ENCODE assay signal across 8 cellular contexts in genomic region chr1:228139406-228139930, GRCh38.
DNase-seq lines count a peak whose midpoint lies in the region; ATAC-seq and TF ChIP-seq lines count a peak whose summit lies in the region.

No MANE protein-coding gene starts in this region.

- ATAC-seq in SK-N-SH treated with all-trans-retinoic acid at 6 μM for 48 hours: peak; percentile 0

- TF ChIP-seq CTCF in GM12865 (IDR thresholded peaks at IDR 0.05; ENCODE audit: insufficient read depth, low read depth, low read length, missing control alignments) (no peak), fibroblast of mammary gland (conservative IDR thresholded peaks at IDR 0.05; ENCODE audit: control insufficient read depth, insufficient read depth, low read depth, low read length) (no peak), retinal pigment epithelial cell (conservative IDR thresholded peaks at IDR 0.05; ENCODE audit: low read depth, low read length) (no peak)

- H3K4me3 ChIP-seq in GM12865 (ENCODE audit: low read depth, low read length): peak overlapping the region; percentile 92
- H3K4me3 ChIP-seq in fibroblast of mammary gland (ENCODE audit: control insufficient read depth, low read depth, low read length): peak overlapping the region; percentile 89
- peak overlapping the region; percentile 66 for H3K4me3 ChIP-seq in retinal pigment epithelial cell (ENCODE audit: low read length)

- DNase-seq in GM12865 (ENCODE audit: low read depth) (no peak), fibroblast of mammary gland (ENCODE audit: low read depth) (no peak), retinal pigment epithelial cell (ENCODE audit: low read depth) (no peak), RKO (ENCODE audit: low spot score) (no peak), SKM-1 (lab: John Stamatoyannopoulos, UW; ENCODE audit: unreplicated experiment) (no peak), cerebellar cortex (ENCODE audit: low spot score) (no peak)
- no peak for DNase-seq in central memory CD4-positive, alpha-beta T cell

TF ChIP-seq in SK-N-SH treated with all-trans-retinoic acid at 6 μM for 48 hours, 23 proteins besides CTCF, POLR2A, EP300 and RAD21:
- no peak for TF ChIP-seq CREB5 (CRISPR knock-in tag; IDR thresholded peaks at IDR 0.05; ENCODE audit: low read depth)
- no peak for TF ChIP-seq TSHZ2 (CRISPR knock-in tag; IDR thresholded peaks at IDR 0.05)
- TF ChIP-seq BACH2 (CRISPR knock-in tag; IDR thresholded peaks at IDR 0.05; ENCODE audit: borderline replicate concordance): no peak
- no peak for TF ChIP-seq SNAI2 (CRISPR knock-in tag; IDR thresholded peaks at IDR 0.05)
- TF ChIP-seq PPARA (CRISPR knock-in tag; IDR thresholded peaks at IDR 0.05; ENCODE audit: borderline replicate concordance): no peak
- TF ChIP-seq ARNTL (CRISPR knock-in tag; IDR thresholded peaks at IDR 0.05; ENCODE audit: borderline replicate concordance, low read depth): no peak
- no peak for TF ChIP-seq PATZ1 (CRISPR knock-in tag; IDR thresholded peaks at IDR 0.05; ENCODE audit: borderline replicate concordance)
- TF ChIP-seq CSDC2 (CRISPR knock-in tag; IDR thresholded peaks at IDR 0.05): 0 out of 2 replicates have a peak, but pooled peaks have one; percentile 22
- no peak for TF ChIP-seq RARB (CRISPR knock-in tag; IDR thresholded peaks at IDR 0.05)
- no peak for TF ChIP-seq OSR1 (CRISPR knock-in tag; IDR thresholded peaks at IDR 0.05)
- TF ChIP-seq TOX (CRISPR knock-in tag; IDR thresholded peaks at IDR 0.05; ENCODE audit: borderline replicate concordance): 0 out of 2 replicates have a peak, but pooled peaks have one; percentile 48
